2 cellular contexts compared by ENCODE assay signal in the genomic region with DNA sequence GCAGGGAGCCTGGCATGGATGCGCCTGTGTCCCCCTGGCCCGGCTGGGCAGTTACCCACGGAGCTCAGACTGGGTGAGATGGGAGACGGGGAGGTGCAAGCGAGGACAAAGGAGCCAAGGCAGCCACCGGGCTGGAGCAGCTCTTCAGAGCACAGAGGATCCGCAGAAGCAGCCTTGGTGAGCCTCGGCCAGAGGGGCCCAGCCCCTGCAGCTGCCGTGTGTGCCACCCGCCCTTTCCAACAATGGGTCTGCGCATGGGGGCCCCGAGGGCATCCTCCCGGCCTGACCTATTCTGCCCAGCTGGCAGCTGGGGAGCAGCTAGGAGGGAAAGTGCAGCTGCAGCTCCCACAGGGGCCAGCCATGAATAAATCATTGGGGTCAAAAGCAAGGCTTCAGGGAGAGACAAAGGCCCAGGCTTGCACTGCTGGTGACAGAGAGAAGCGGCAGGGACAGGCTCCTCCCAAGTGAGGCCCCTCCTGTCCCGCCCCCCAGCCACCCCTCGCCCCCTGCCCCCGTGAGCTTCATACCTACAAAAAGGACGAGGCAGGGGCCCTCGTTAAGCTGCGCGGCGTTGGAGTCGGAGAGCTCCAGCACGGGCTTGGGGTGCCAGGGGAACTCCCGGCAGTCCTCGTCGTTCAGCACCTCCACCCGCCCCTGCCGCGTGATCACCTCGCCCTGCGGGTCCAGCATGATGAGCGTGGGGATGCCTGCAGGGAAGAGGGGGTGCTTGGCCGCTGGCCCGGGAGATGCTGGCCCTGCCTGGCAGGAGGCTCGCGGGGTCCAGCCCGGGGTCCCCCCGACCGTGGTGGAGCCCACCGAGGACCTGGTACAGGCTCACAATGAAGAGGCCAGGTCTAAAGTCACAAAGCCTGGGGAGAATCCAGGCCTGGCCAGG.
TF ChIP-seq lines count a peak whose summit lies in the region.

No MANE protein-coding gene starts in this region.

TF ChIP-seq in GM23338, 12 proteins besides CTCF, POLR2A, EP300 and RAD21 (continued from another document):
- TF ChIP-seq REST (IDR thresholded peaks at IDR 0.05; ENCODE audit: unreplicated experiment) = no peak
- no peak for TF ChIP-seq ZNF331 (CRISPR knock-in tag; IDR thresholded peaks at IDR 0.05; ENCODE audit: low read depth)
- no peak for TF ChIP-seq EZH2 (IDR thresholded peaks at IDR 0.05; ENCODE audit: low read depth, unreplicated experiment)
- TF ChIP-seq ETS1 (IDR thresholded peaks at IDR 0.05) = no peak
- TF ChIP-seq STAT1 (IDR thresholded peaks at IDR 0.05; ENCODE audit: unreplicated experiment) = no peak
- TF ChIP-seq, protein P1, sequence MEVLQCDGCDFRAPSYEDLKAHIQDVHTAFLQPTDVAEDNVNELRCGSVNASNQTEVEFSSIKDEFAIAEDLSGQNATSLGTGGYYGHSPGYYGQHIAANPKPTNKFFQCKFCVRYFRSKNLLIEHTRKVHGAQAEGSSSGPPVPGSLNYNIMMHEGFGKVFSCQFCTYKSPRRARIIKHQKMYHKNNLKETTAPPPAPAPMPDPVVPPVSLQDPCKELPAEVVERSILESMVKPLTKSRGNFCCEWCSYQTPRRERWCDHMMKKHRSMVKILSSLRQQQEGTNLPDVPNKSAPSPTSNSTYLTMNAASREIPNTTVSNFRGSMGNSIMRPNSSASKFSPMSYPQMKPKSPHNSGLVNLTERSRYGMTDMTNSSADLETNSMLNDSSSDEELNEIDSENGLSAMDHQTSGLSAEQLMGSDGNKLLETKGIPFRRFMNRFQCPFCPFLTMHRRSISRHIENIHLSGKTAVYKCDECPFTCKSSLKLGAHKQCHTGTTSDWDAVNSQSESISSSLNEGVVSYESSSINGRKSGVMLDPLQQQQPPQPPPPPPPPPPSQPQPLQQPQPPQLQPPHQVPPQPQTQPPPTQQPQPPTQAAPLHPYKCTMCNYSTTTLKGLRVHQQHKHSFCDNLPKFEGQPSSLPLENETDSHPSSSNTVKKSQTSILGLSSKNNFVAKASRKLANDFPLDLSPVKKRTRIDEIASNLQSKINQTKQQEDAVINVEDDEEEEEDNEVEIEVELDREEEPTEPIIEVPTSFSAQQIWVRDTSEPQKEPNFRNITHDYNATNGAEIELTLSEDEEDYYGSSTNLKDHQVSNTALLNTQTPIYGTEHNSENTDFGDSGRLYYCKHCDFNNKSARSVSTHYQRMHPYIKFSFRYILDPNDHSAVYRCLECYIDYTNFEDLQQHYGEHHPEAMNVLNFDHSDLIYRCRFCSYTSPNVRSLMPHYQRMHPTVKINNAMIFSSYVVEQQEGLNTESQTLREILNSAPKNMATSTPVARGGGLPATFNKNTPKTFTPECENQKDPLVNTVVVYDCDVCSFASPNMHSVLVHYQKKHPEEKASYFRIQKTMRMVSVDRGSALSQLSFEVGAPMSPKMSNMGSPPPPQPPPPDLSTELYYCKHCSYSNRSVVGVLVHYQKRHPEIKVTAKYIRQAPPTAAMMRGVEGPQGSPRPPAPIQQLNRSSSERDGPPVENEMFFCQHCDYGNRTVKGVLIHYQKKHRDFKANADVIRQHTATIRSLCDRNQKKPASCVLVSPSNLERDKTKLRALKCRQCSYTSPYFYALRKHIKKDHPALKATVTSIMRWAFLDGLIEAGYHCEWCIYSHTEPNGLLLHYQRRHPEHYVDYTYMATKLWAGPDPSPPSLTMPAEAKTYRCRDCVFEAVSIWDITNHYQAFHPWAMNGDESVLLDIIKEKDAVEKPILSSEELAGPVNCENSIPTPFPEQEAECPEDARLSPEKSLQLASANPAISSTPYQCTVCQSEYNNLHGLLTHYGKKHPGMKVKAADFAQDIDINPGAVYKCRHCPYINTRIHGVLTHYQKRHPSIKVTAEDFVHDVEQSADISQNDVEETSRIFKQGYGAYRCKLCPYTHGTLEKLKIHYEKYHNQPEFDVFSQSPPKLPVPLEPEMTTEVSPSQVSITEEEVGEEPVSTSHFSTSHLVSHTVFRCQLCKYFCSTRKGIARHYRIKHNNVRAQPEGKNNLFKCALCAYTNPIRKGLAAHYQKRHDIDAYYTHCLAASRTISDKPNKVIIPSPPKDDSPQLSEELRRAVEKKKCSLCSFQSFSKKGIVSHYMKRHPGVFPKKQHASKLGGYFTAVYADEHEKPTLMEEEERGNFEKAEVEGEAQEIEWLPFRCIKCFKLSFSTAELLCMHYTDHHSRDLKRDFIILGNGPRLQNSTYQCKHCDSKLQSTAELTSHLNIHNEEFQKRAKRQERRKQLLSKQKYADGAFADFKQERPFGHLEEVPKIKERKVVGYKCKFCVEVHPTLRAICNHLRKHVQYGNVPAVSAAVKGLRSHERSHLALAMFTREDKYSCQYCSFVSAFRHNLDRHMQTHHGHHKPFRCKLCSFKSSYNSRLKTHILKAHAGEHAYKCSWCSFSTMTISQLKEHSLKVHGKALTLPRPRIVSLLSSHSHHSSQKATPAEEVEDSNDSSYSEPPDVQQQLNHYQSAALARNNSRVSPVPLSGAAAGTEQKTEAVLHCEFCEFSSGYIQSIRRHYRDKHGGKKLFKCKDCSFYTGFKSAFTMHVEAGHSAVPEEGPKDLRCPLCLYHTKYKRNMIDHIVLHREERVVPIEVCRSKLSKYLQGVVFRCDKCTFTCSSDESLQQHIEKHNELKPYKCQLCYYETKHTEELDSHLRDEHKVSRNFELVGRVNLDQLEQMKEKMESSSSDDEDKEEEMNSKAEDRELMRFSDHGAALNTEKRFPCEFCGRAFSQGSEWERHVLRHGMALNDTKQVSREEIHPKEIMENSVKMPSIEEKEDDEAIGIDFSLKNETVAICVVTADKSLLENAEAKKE (CRISPR knock-in tag; IDR thresholded peaks at IDR 0.05) = no peak

TF ChIP-seq in SK-N-SH treated with all-trans-retinoic acid at 6 μM for 48 hours, 23 proteins besides CTCF, POLR2A, EP300 and RAD21 (continued from another document):
- TF ChIP-seq, protein P2, sequence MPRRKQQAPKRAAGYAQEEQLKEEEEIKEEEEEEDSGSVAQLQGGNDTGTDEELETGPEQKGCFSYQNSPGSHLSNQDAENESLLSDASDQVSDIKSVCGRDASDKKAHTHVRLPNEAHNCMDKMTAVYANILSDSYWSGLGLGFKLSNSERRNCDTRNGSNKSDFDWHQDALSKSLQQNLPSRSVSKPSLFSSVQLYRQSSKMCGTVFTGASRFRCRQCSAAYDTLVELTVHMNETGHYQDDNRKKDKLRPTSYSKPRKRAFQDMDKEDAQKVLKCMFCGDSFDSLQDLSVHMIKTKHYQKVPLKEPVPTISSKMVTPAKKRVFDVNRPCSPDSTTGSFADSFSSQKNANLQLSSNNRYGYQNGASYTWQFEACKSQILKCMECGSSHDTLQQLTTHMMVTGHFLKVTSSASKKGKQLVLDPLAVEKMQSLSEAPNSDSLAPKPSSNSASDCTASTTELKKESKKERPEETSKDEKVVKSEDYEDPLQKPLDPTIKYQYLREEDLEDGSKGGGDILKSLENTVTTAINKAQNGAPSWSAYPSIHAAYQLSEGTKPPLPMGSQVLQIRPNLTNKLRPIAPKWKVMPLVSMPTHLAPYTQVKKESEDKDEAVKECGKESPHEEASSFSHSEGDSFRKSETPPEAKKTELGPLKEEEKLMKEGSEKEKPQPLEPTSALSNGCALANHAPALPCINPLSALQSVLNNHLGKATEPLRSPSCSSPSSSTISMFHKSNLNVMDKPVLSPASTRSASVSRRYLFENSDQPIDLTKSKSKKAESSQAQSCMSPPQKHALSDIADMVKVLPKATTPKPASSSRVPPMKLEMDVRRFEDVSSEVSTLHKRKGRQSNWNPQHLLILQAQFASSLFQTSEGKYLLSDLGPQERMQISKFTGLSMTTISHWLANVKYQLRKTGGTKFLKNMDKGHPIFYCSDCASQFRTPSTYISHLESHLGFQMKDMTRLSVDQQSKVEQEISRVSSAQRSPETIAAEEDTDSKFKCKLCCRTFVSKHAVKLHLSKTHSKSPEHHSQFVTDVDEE (CRISPR knock-in tag; IDR thresholded peaks at IDR 0.05) = no peak
- TF ChIP-seq, protein P3, sequence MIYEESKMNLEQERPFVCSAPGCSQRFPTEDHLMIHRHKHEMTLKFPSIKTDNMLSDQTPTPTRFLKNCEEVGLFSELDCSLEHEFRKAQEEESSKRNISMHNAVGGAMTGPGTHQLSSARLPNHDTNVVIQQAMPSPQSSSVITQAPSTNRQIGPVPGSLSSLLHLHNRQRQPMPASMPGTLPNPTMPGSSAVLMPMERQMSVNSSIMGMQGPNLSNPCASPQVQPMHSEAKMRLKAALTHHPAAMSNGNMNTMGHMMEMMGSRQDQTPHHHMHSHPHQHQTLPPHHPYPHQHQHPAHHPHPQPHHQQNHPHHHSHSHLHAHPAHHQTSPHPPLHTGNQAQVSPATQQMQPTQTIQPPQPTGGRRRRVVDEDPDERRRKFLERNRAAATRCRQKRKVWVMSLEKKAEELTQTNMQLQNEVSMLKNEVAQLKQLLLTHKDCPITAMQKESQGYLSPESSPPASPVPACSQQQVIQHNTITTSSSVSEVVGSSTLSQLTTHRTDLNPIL (CRISPR knock-in tag; IDR thresholded peaks at IDR 0.05; ENCODE audit: low read depth) = no peak
- TF ChIP-seq TOX (CRISPR knock-in tag; IDR thresholded peaks at IDR 0.05; ENCODE audit: borderline replicate concordance) = no peak
- TF ChIP-seq ZNF70 (CRISPR knock-in tag; IDR thresholded peaks at IDR 0.05) = no peak
- no peak for TF ChIP-seq RARB (CRISPR knock-in tag; IDR thresholded peaks at IDR 0.05)
- no peak for TF ChIP-seq ZC3H10 (CRISPR knock-in tag; IDR thresholded peaks at IDR 0.05)
- no peak for TF ChIP-seq ISL1 (CRISPR knock-in tag; IDR thresholded peaks at IDR 0.05)
- TF ChIP-seq CSDC2 (CRISPR knock-in tag; IDR thresholded peaks at IDR 0.05) = no peak
- TF ChIP-seq PPARA (CRISPR knock-in tag; IDR thresholded peaks at IDR 0.05; ENCODE audit: borderline replicate concordance) = no peak
- TF ChIP-seq OSR1 (CRISPR knock-in tag; IDR thresholded peaks at IDR 0.05) = no peak
